In the genomic region with DNA sequence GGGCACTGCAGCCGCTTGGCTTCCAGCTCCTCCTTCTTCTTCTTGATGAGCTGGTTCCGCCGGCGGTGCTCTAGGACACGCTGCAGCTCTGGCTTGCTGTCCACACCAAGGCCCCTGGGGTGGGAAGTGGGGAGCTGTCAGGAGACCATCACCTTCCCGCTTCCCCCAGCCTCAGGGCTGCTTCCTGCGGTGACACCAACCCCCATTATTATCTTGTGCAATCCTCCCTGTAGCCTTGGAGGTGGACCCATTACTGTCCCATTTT, we compare ENCODE assay signal across 23 cellular contexts. TPM values are rescaled to one million over a fixed set of nuclear protein-coding genes. Genes with fewer than 3 reads are reported as not detected.
"Had no signal": no experiment of that assay in that cellular context is flagged by ENCODE, and none has a peak within 500 bp of the region (broad histone marks: within the 10 kb centered on the region; RNA-seq: fewer than 3 reads in every experiment).

No MANE protein-coding gene starts in this region.

- H3K27ac ChIP-seq: esophagus squamous epithelium, foreskin keratinocyte, ovary, right lobe of liver, skin epidermis, testis, tibial nerve had no signal

- H3K36me3 ChIP-seq: ovary, right lobe of liver had no signal

- H3K4me3 Mint-ChIP-seq: central memory CD8-positive, alpha-beta T cell; dendritic cell treated with granulocyte-macrophage colony-stimulating factor and Interleukin-4, amounts not matched to agents 40 ng/mL and 50 ng/mL, for 4 days; effector memory CD8-positive, alpha-beta T cell; immature natural killer cell; mesothelial cell of epicardium; natural killer cell; neural crest cell; stimulated activated naive B cell treated with anti-CD40 and anti-IgM and Interleukin-4, amounts not matched to agents 10 μg/mL and 1 μg/mL and 100 μg/mL, for 72 hours; stimulated activated naive CD8-positive, alpha-beta T cell treated with anti-CD3 and anti-CD28 coated beads, Interleukin-15, amount 100 ng/mL, for 72 hours had no signal

- H3K27me3 Mint-ChIP-seq: dendritic cell treated with granulocyte-macrophage colony-stimulating factor and Interleukin-4, amounts not matched to agents 40 ng/mL and 50 ng/mL, for 4 days; progenitor cell of endocrine pancreas had no signal

- H3K27ac Mint-ChIP-seq: dendritic cell treated with granulocyte-macrophage colony-stimulating factor and Interleukin-4, amounts not matched to agents 40 ng/mL and 50 ng/mL, for 4 days; effector memory CD8-positive, alpha-beta T cell; immature natural killer cell; mesothelial cell of epicardium; natural killer cell; progenitor cell of endocrine pancreas; stimulated activated naive B cell treated with anti-CD40 and anti-IgM and Interleukin-4, amounts not matched to agents 10 μg/mL and 1 μg/mL and 100 μg/mL, for 72 hours had no signal

- H3K9me3 Mint-ChIP-seq: central memory CD8-positive, alpha-beta T cell; dendritic cell treated with granulocyte-macrophage colony-stimulating factor and Interleukin-4, amounts not matched to agents 40 ng/mL and 50 ng/mL, for 4 days; effector memory CD8-positive, alpha-beta T cell; immature natural killer cell; natural killer cell; stimulated activated naive CD8-positive, alpha-beta T cell treated with anti-CD3 and anti-CD28 coated beads, Interleukin-15, amount 100 ng/mL, for 72 hours had no signal

- H3K4me3 ChIP-seq: esophagus squamous epithelium, ovary, right lobe of liver, skin epidermis, testis, tibial nerve had no signal

- H3K27me3 ChIP-seq: esophagus squamous epithelium, foreskin keratinocyte, ovary, right lobe of liver, testis, tibial nerve had no signal

- DNase-seq: effector memory CD8-positive, alpha-beta T cell; esophagus squamous epithelium; foreskin keratinocyte; immature natural killer cell; left colon; left ventricle myocardium superior; natural killer cell; nucleus accumbens; ovary; stimulated activated CD4-positive, alpha-beta T cell treated with anti-CD3 and anti-CD28 coated beads, Interleukin-2, amount 100 ng/mL, for 24 hours; stimulated activated CD4-positive, alpha-beta T cell treated with anti-CD3 and anti-CD28 coated beads, Interleukin-4, amount 100 ng/mL, for 4 hours; stimulated activated naive B cell treated with anti-CD40 and anti-IgM and Interleukin-4, amounts not matched to agents 10 μg/mL and 1 μg/mL and 100 μg/mL, for 72 hours; stimulated activated naive CD8-positive, alpha-beta T cell treated with anti-CD3 and anti-CD28 coated beads, Interleukin-15, amount 100 ng/mL, for 72 hours; testis had no signal

- H3K9me3 ChIP-seq: esophagus squamous epithelium, ovary, right lobe of liver, testis had no signal

- H3K36me3 Mint-ChIP-seq: immature natural killer cell; mesothelial cell of epicardium; natural killer cell; stimulated activated naive B cell treated with anti-CD40 and anti-IgM and Interleukin-4, amounts not matched to agents 10 μg/mL and 1 μg/mL and 100 μg/mL, for 72 hours had no signal

- H3K4me1 ChIP-seq: testis had no signal

RNA-seq across cellular contexts. Expression of gene FAM107A, which starts 10.0 kb away (rescaled TPM):
- total RNA-seq: foreskin keratinocyte, mesothelial cell of epicardium, myocyte, natural killer cell, progenitor cell of endocrine pancreas had no signal
- polyA plus RNA-seq: foreskin keratinocyte, immature natural killer cell had no signal

RNA-seq across cellular contexts. Expression of gene ACOX2, which starts 30.2 kb away (rescaled TPM):
- total RNA-seq: natural killer cell had no signal
- polyA plus RNA-seq: immature natural killer cell had no signal
